10 cellular contexts compared by ENCODE assay signal in the genomic region with DNA sequence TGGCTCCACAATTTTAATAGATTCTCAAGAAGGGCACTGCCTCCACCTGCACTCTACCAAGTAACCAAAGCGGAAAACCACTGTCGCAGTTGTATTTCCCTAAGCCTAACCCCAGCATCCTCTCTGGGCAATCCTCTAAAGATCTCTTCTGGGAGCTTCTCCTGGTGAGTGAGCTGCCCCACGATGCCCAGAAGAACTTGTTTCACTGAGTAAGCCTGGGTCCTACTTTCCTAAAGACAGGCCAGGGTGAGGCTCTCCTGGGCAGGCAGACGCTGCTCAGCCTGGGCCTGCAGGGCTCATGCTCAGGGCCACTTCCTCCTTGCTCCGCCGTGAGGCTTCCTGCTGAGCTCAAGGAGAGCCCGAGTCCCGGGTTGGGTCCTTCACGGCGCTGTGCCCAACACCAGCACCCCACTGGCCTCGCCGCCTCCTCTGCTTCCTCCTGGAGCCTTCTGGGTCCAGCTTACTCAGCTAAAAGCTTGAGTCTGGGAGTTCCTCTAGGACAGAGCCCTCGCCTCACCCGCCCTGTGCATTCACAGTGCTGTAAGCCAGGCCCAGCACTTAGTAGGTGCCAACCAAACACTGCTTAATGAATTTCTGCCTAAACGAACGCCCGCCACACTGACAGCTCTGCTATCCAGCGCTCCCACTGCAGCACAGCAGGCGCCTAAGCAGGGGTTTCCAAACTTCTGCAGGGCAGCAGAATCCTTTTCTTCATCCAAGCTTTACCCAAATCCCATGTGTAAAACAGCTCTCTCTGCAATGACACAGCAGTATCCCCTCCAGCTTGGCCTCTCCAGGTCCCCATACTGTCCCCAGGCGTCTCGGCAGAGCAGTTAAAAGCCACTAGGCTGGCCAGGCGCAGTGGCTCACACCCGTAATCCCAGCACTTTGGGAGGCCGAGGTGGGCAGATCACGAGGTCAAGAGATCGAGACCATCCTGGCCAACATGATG. TPM values are rescaled to one million over a fixed set of nuclear protein-coding genes. Genes with fewer than 3 reads are reported as not detected.
DNase-seq lines count a peak whose midpoint lies in the region; ATAC-seq and TF ChIP-seq lines count a peak whose summit lies in the region.
"Had no signal": no experiment of that assay in that cellular context is flagged by ENCODE, and none has a peak within 500 bp of the region (broad histone marks: within the 10 kb centered on the region; RNA-seq: fewer than 3 reads in every experiment).

No MANE protein-coding gene starts in this region.

- H3K9me3 Mint-ChIP-seq in activated naive CD8-positive, alpha-beta T cell treated with anti-CD3 and anti-CD28 coated beads for 36 hours = no peaks in the 10 kb centered on the region

- H3K9me2 ChIP-seq in PC-3 (replicated peaks; ENCODE audit: low read length) = no peaks in the 10 kb centered on the region

- H3K9me3 ChIP-seq in PC-3 (ENCODE audit: low read length) (no peaks in the 10 kb centered on the region), mucosa of descending colon (no peaks in the 10 kb centered on the region)
- H3K9me3 ChIP-seq: thyroid gland had no signal

- no peak overlapping the region for H3K4me2 ChIP-seq in PC-3 (ENCODE audit: low read length)
- H3K4me2 ChIP-seq: KMS-11 had no signal

- ATAC-seq in HG02623 (IDR thresholded peaks at IDR 0.05; ENCODE audit: unreplicated experiment) = peak; percentile 51
- peak; percentile 23; the same call in 1 of the 2 replicates for ATAC-seq in PC-3
- peak; percentile 80 for ATAC-seq in mucosa of descending colon
- no peak for ATAC-seq in HG03469 (IDR thresholded peaks at IDR 0.05; ENCODE audit: unreplicated experiment)

- peaks cover 24% of the 10 kb centered on the region for H3K36me3 Mint-ChIP-seq in activated naive CD8-positive, alpha-beta T cell treated with anti-CD3 and anti-CD28 coated beads for 36 hours

- H3K4me1 ChIP-seq in PC-3 (ENCODE audit: insufficient read depth, low read length) (peaks cover 11% of the 10 kb centered on the region), mucosa of descending colon (ENCODE audit: low read depth) (peaks cover 16% of the 10 kb centered on the region)

- in situ Hi-C loops in GM13976 (cut with MboI; ENCODE audit: low sequenced_read_pairs, unreplicated experiment) = no loop called here

- peak overlapping the region; percentile 76 for H3K27ac Mint-ChIP-seq in activated naive CD8-positive, alpha-beta T cell treated with anti-CD3 and anti-CD28 coated beads for 36 hours

- no peak overlapping the region for H3K9ac ChIP-seq in PC-3 (ENCODE audit: low read length)
- H3K9ac ChIP-seq: KMS-11 had no signal

- H3K36me3 ChIP-seq in PC-3 (ENCODE audit: low read depth, low read length) = peaks cover 16% of the 10 kb centered on the region
- no peaks in the 10 kb centered on the region for H3K36me3 ChIP-seq in mucosa of descending colon (ENCODE audit: low read depth)
- H3K36me3 ChIP-seq: thyroid gland had no signal

- intact Hi-C loops in PC-3 (cut with micrococcal nuclease) = no loop called here
- intact Hi-C loops in mucosa of descending colon (cut with DNase I, micrococcal nuclease) = no loop called here

- peaks cover 47% of the 10 kb centered on the region for H3K4me1 Mint-ChIP-seq in activated naive CD8-positive, alpha-beta T cell treated with anti-CD3 and anti-CD28 coated beads for 36 hours

- H2AFZ ChIP-seq in PC-3 (ENCODE audit: low read length) = no peak overlapping the region

- CTCF ChIA-PET in PC-3 (lab: Charles Lee) = no interaction called here
- CTCF ChIA-PET in HEK293T (lab: Yijun Ruan, JAX) = interaction anchor here (1.0 kb wide), 1 partner anchor 24 kb away, joined by 3 read pairs; no protein-coding TSS in a partner anchor

- TF ChIP-seq CTCF in GM13976 (IDR thresholded peaks at IDR 0.05; ENCODE audit: borderline replicate concordance, control extremely low read depth, extremely low read depth, insufficient read depth, missing control alignments) (no peak), PC-3 (conservative IDR thresholded peaks at IDR 0.05; ENCODE audit: low read depth, low read length) (no peak), mucosa of descending colon (IDR thresholded peaks at IDR 0.05) (no peak)

- peaks cover 37% of the 10 kb centered on the region for H4K20me1 ChIP-seq in PC-3 (ENCODE audit: low read length)

- POLR2A ChIA-PET in PC-3 (lab: Charles Lee; ENCODE audit: unreplicated experiment) (no interaction called here), HEK293T (lab: Yijun Ruan, JAX) (interaction anchor here (1.8 kb wide), 1 partner anchor 90 kb away, joined by 6 read pairs; a partner anchor contains a TSS)

- H3K27me3 ChIP-seq in PC-3 (ENCODE audit: low read length) = no peaks in the 10 kb centered on the region
- H3K27me3 ChIP-seq: thyroid gland had no signal

- H3F3A ChIP-seq in PC-3 (ENCODE audit: low read length, unreplicated experiment) = no peaks in the 10 kb centered on the region

- no peak overlapping the region for H3K27ac ChIP-seq in PC-3 (ENCODE audit: low read length)
- H3K27ac ChIP-seq: KMS-11, thyroid gland had no signal

- no TSS peak for BruUV-seq in PC-3 (replicated peaks; lab: Mats Ljungman, UMichigan)

- H3K4me3 ChIP-seq in PC-3 (ENCODE audit: low read length) (no peak overlapping the region), mucosa of descending colon (no peak overlapping the region)
- H3K4me3 ChIP-seq: thyroid gland had no signal

- H3K4me3 Mint-ChIP-seq in activated naive CD8-positive, alpha-beta T cell treated with anti-CD3 and anti-CD28 coated beads for 36 hours = peak overlapping the region; percentile 59

- peaks cover 98% of the 10 kb centered on the region for H3K79me2 ChIP-seq in PC-3 (ENCODE audit: low read length)

- H3K27me3 Mint-ChIP-seq in activated naive CD8-positive, alpha-beta T cell treated with anti-CD3 and anti-CD28 coated beads for 36 hours = no peaks in the 10 kb centered on the region

- peak; percentile 74 for DNase-seq in GM13976 (ENCODE audit: low spot score)
- DNase-seq in PC-3 = no peak
- peak; percentile 46 for DNase-seq in activated naive CD8-positive, alpha-beta T cell treated with anti-CD3 and anti-CD28 coated beads for 36 hours
- DNase-seq in mucosa of descending colon = peak; percentile 38 to 82 (median 59)
- DNase-seq in NK-92 (lab: John Stamatoyannopoulos, UW; ENCODE audit: unreplicated experiment) = no peak
- DNase-seq in HEK293T (ENCODE audit: extremely low spot score) = no peak

TF ChIP-seq in HEK293T, 16 proteins besides CTCF, POLR2A, EP300 and RAD21:
- TF ChIP-seq SUZ12 (IDR thresholded peaks at IDR 0.05) (no peak), NFRKB (IDR thresholded peaks at IDR 0.05) (no peak), ZNF384 (IDR thresholded peaks at IDR 0.05) (no peak), ARNT (IDR thresholded peaks at IDR 0.05) (no peak), FOXA1 (IDR thresholded peaks at IDR 0.05) (no peak), CTBP1 (IDR thresholded peaks at IDR 0.05; ENCODE audit: borderline replicate concordance) (no peak), L3MBTL2 (conservative IDR thresholded peaks at IDR 0.05) (no peak), TARDBP (IDR thresholded peaks at IDR 0.05) (no peak), BHLHE40 (IDR thresholded peaks at IDR 0.05; ENCODE audit: borderline replicate concordance) (no peak), LEF1 (IDR thresholded peaks at IDR 0.05; ENCODE audit: borderline replicate concordance) (no peak), FOXK2 (IDR thresholded peaks at IDR 0.05) (no peak)

RNA-seq across cellular contexts. Expression of a gene that starts 5.7 kb away (rescaled TPM):
- total RNA-seq in PC-3 (2014; rRNA removed) (52.8 and 64.1 TPM in 2 replicates), mucosa of descending colon (10 to 100 TPM; 50.1 to 56.5 (median 51.3) TPM)
- total RNA-seq in activated naive CD8-positive, alpha-beta T cell treated with anti-CD3 and anti-CD28 coated beads for 36 hours = 10 to 100 TPM; 53.8 to 54.3 TPM

Comparison
In these comparisons a context has a peak if more than half of its experiments do, and no peak if none do; other contexts are left out.
1. DNase-seq: peak in GM13976 (single experiment), activated naive CD8-positive, alpha-beta T cell treated with anti-CD3 and anti-CD28 coated beads for 36 hours (single experiment) and mucosa of descending colon (3 of 3); none in PC-3 (single experiment), NK-92 (single experiment) and HEK293T (single experiment).